Comparison of ENCODE assay signal across 19 cellular contexts in genomic region chr2:12549641-12550040, GRCh38.
A peak's percentile ranks its signal among the peaks of the same experiment; 100 is the strongest.
DNase-seq lines count a peak whose midpoint lies in the region; TF ChIP-seq lines count a peak whose summit lies in the region.
"Had no signal": no experiment of that assay in that cellular context is flagged by ENCODE, and none has a peak within 500 bp of the region (broad histone marks: within the 10 kb centered on the region; RNA-seq: fewer than 3 reads in every experiment).

No MANE protein-coding gene starts in this region.

- no peaks in the 10 kb centered on the region for H3K9me3 ChIP-seq in smooth muscle cell (replicated peaks; ENCODE audit: low read depth)
- no peaks in the 10 kb centered on the region for H3K9me3 ChIP-seq in A673 (ENCODE audit: low read depth, low read length, poor library complexity, severe bottlenecking)
- H3K9me3 ChIP-seq: neutrophil, right lobe of liver had no signal

- H3K27ac ChIP-seq in RWPE1 (no peak overlapping the region), smooth muscle cell (ENCODE audit: low read depth) (no peak overlapping the region), A673 (ENCODE audit: low read depth, low read length, poor library complexity, severe bottlenecking) (no peak overlapping the region)
- H3K27ac ChIP-seq: HL-60, KMS-11, neutrophil, right lobe of liver, WERI-Rb-1 had no signal

- CTCF ChIA-PET in RWPE1 (lab: Yijun Ruan, JAX) (no interaction called here), A673 (lab: Charles Lee) (no interaction called here)

- no TSS peak for BruUV-seq in A673 (replicated peaks; lab: Mats Ljungman, UMichigan)

- WGBS in smooth muscle cell (ENCODE audit: low lambda C conversion rate) = 60% methylated on average over 2 of the region's 2 CpGs

- H3K36me3 ChIP-seq in smooth muscle cell (ENCODE audit: low read depth) (no peaks in the 10 kb centered on the region), A673 (ENCODE audit: insufficient read depth, low read length, poor library complexity, severe bottlenecking) (no peaks in the 10 kb centered on the region)
- H3K36me3 ChIP-seq: neutrophil, right lobe of liver, WERI-Rb-1 had no signal

- H2AFZ ChIP-seq in smooth muscle cell (ENCODE audit: low read depth) = no peak overlapping the region

- H4K20me1 ChIP-seq in smooth muscle cell (ENCODE audit: low read depth) = no peaks in the 10 kb centered on the region

- no peak overlapping the region for H3K4me3 ChIP-seq in smooth muscle cell
- H3K4me3 ChIP-seq in A673 (ENCODE audit: low read depth, low read length, poor library complexity, severe bottlenecking) = no peak overlapping the region
- H3K4me3 ChIP-seq: right lobe of liver had no signal

- H3K9ac ChIP-seq in smooth muscle cell (ENCODE audit: low read depth) = no peak overlapping the region
- H3K9ac ChIP-seq: KMS-11 had no signal

- H3K79me2 ChIP-seq in smooth muscle cell (ENCODE audit: low read depth) = no peaks in the 10 kb centered on the region

- no peaks in the 10 kb centered on the region for H3K27me3 ChIP-seq in smooth muscle cell (ENCODE audit: low read depth)
- no peaks in the 10 kb centered on the region for H3K27me3 ChIP-seq in A673 (replicated peaks; ENCODE audit: insufficient read depth, low read depth, low read length, poor library complexity)
- H3K27me3 ChIP-seq: neutrophil, right lobe of liver had no signal

- TF ChIP-seq CTCF in RWPE1 (conservative IDR thresholded peaks at IDR 0.05; ENCODE audit: low read depth) (no peak), smooth muscle cell (IDR thresholded peaks at IDR 0.05; ENCODE audit: borderline replicate concordance, insufficient read depth, poor library complexity, severe bottlenecking) (no peak), A673 (conservative IDR thresholded peaks at IDR 0.05; ENCODE audit: low read depth, low read length) (no peak)

- intact Hi-C loops in A673 (cut with micrococcal nuclease; ENCODE audit: unreplicated experiment) = no loop called here

- H3K4me1 ChIP-seq in smooth muscle cell (ENCODE audit: low read depth) = peaks cover 22% of the 10 kb centered on the region
- H3K4me1 ChIP-seq in A673 (ENCODE audit: insufficient read depth, low read length, poor library complexity, severe bottlenecking) = peaks cover 16% of the 10 kb centered on the region
- H3K4me1 ChIP-seq: right lobe of liver had no signal

- no peaks in the 10 kb centered on the region for H3F3A ChIP-seq in smooth muscle cell (ENCODE audit: low read depth)

- POLR2A ChIA-PET in RWPE1 (lab: Yijun Ruan, JAX; ENCODE audit: low non-redundant PET) (no interaction called here), A673 (lab: Charles Lee; ENCODE audit: low non-redundant PET) (no interaction called here)

- DNase-seq in ELR (ENCODE audit: low read depth) (peak; percentile 60), RWPE1 (ENCODE audit: low spot score) (peak; percentile 36), fibroblast of gingiva (ENCODE audit: low read depth) (peak; percentile 62), smooth muscle cell (lab: John Stamatoyannopoulos, UW; ENCODE audit: unreplicated experiment) (no peak), A673 (ENCODE audit: low spot score) (no peak), putamen (ENCODE audit: low spot score) (no peak), NCI-H226 (no peak)
- DNase-seq in activated effector memory CD4-positive, alpha-beta T cell treated with anti-CD3 and anti-CD28 coated beads, Interleukin-2, amount 50 U/mL, for 16 hours = no peak
- DNase-seq: activated CD8-positive, alpha-beta T cell treated with anti-CD3 and anti-CD28 coated beads for 36 hours; activated T-cell treated with anti-CD3 and anti-CD28 coated beads, Interleukin-2, amount 50 U/mL, for 48 hours; effector CD8-positive, alpha-beta T cell; left colon; NCI-H1417; right lobe of liver; stimulated activated CD4-positive, alpha-beta T cell treated with anti-CD3 and anti-CD28 coated beads, Interleukin-4, amount 100 ng/mL, for 1 hour; WERI-Rb-1 had no signal

- peak overlapping the region; percentile 2 for H3K4me2 ChIP-seq in smooth muscle cell
- H3K4me2 ChIP-seq: KMS-11 had no signal

Comparison
In these comparisons a context has a peak if more than half of its experiments do, and no peak if none do; other contexts are left out.
1. DNase-seq: peak in ELR (single experiment), RWPE1 (single experiment) and fibroblast of gingiva (single experiment); none in smooth muscle cell (single experiment), A673 (single experiment), putamen (single experiment), NCI-H226 (single experiment) and activated effector memory CD4-positive, alpha-beta T cell treated with anti-CD3 and anti-CD28 coated beads, Interleukin-2, amount 50 U/mL, for 16 hours (single experiment).